ENCODE assay signal across 13 cellular contexts in the genomic region with DNA sequence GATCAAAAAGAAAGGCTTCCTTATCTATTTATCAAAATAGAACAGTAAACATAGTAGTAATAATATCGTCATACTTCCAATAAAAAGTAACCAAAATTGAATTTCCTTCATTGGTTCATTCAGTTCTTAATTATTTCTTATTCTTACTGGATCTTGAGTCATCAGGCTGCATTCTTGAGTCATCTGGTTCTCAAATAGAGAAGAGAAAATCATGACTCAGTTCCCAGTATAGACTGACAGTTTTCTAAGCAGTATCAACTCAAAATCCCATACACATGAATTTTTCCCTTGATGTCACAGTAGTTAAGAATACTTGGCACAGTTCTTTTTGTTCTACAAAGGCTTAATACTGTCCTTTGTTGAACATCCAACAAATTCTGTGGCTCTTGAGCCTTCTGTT.
DNase-seq lines count a peak whose midpoint lies in the region; ATAC-seq and TF ChIP-seq lines count a peak whose summit lies in the region.
"Had no signal": no experiment of that assay in that cellular context is flagged by ENCODE, and none has a peak within 500 bp of the region (broad histone marks: within the 10 kb centered on the region; RNA-seq: fewer than 3 reads in every experiment).

No MANE protein-coding gene starts in this region.

- BruUV-seq in A673 (replicated peaks; lab: Mats Ljungman, UMichigan) = no TSS peak

- POLR2A ChIA-PET in AG04450 (lab: Yijun Ruan, JAX) = no interaction called here
- POLR2A ChIA-PET in A673 (lab: Charles Lee; ENCODE audit: low non-redundant PET) = no interaction called here
- POLR2A ChIA-PET in activated CD8-positive, alpha-beta T cell treated with anti-CD3 and anti-CD28 coated beads, Interleukin-2, amount 10 ng/mL, durations not matched to agents 7 days and 5 days (lab: Charles Lee) = no interaction called here

- no peaks in the 10 kb centered on the region for H3K27me3 Mint-ChIP-seq in activated CD8-positive, alpha-beta T cell treated with anti-CD3 and anti-CD28 coated beads, Interleukin-2, amount 10 ng/mL, durations not matched to agents 7 days and 5 days (ENCODE audit: low read depth)
- H3K27me3 Mint-ChIP-seq: activated naive CD8-positive, alpha-beta T cell had no signal

- CTCF ChIA-PET in AG04450 (lab: Charles Lee) = no interaction called here
- CTCF ChIA-PET in A673 (lab: Charles Lee) = no interaction called here
- CTCF ChIA-PET in activated CD8-positive, alpha-beta T cell treated with anti-CD3 and anti-CD28 coated beads, Interleukin-2, amount 10 ng/mL, durations not matched to agents 7 days and 5 days (lab: Charles Lee) = interaction anchor here (0.8 kb wide), 1 partner anchor 10 kb away, joined by 3 read pairs; no protein-coding TSS in a partner anchor

- no peak overlapping the region for H3K4me3 Mint-ChIP-seq in activated CD8-positive, alpha-beta T cell treated with anti-CD3 and anti-CD28 coated beads, Interleukin-2, amount 10 ng/mL, durations not matched to agents 7 days and 5 days
- H3K4me3 Mint-ChIP-seq: activated naive CD8-positive, alpha-beta T cell had no signal

- H3K36me3 ChIP-seq in A673 (ENCODE audit: insufficient read depth, low read length, poor library complexity, severe bottlenecking) = no peaks in the 10 kb centered on the region
- H3K36me3 ChIP-seq: tibial nerve had no signal

- TF ChIP-seq CTCF in AG04450 (IDR thresholded peaks at IDR 0.05; ENCODE audit: low read depth, low read length) (no peak), HFF-Myc (IDR thresholded peaks at IDR 0.05; ENCODE audit: low read depth, low read length, missing control alignments) (no peak), A673 (conservative IDR thresholded peaks at IDR 0.05; ENCODE audit: low read depth, low read length) (no peak)

- H3K4me3 ChIP-seq in AG04450 (ENCODE audit: low read depth, low read length) (no peak overlapping the region), HFF-Myc (replicated peaks; ENCODE audit: low read depth, low read length) (no peak overlapping the region), A673 (ENCODE audit: low read depth, low read length, poor library complexity, severe bottlenecking) (no peak overlapping the region)
- H3K4me3 ChIP-seq: tibial nerve had no signal

- peak; percentile 23 for DNase-seq in AG04450 (ENCODE audit: low read depth, low spot score)
- DNase-seq in HFF-Myc (ENCODE audit: extremely low read depth, low read depth) = peak; percentile 30
- peak; percentile 76 for DNase-seq in fibroblast of the conjunctiva (ENCODE audit: low read depth)
- no peak for DNase-seq in stimulated activated naive CD4-positive, alpha-beta T cell (lab: John Stamatoyannopoulos, UW)
- DNase-seq in A673 (ENCODE audit: low spot score) = no peak
- DNase-seq in activated CD8-positive, alpha-beta T cell treated with anti-CD3 and anti-CD28 coated beads, Interleukin-2, amount 10 ng/mL, durations not matched to agents 7 days and 5 days = no peak
- DNase-seq: DND-41; effector CD4-positive, alpha-beta T cell had no signal

- H3K27ac Mint-ChIP-seq in activated CD8-positive, alpha-beta T cell treated with anti-CD3 and anti-CD28 coated beads, Interleukin-2, amount 10 ng/mL, durations not matched to agents 7 days and 5 days = no peak overlapping the region
- H3K27ac Mint-ChIP-seq: activated naive CD8-positive, alpha-beta T cell had no signal

- no peaks in the 10 kb centered on the region for H3K27me3 ChIP-seq in AG04450 (ENCODE audit: control insufficient read depth, insufficient read depth, low read length)
- H3K27me3 ChIP-seq in A673 (replicated peaks; ENCODE audit: insufficient read depth, low read depth, low read length, poor library complexity) = no peaks in the 10 kb centered on the region
- H3K27me3 ChIP-seq: tibial nerve had no signal

- no peaks in the 10 kb centered on the region for H3K9me3 Mint-ChIP-seq in activated CD8-positive, alpha-beta T cell treated with anti-CD3 and anti-CD28 coated beads, Interleukin-2, amount 10 ng/mL, durations not matched to agents 7 days and 5 days (ENCODE audit: insufficient read depth)

- H3K36me3 Mint-ChIP-seq in activated CD8-positive, alpha-beta T cell treated with anti-CD3 and anti-CD28 coated beads, Interleukin-2, amount 10 ng/mL, durations not matched to agents 7 days and 5 days (ENCODE audit: low read depth) = no peaks in the 10 kb centered on the region
- H3K36me3 Mint-ChIP-seq: activated naive CD8-positive, alpha-beta T cell had no signal

- intact Hi-C loops in A673 (cut with micrococcal nuclease; ENCODE audit: unreplicated experiment) = no loop called here

- no peaks in the 10 kb centered on the region for H3K4me1 ChIP-seq in A673 (ENCODE audit: insufficient read depth, low read length, poor library complexity, severe bottlenecking)
- H3K4me1 ChIP-seq: tibial nerve had no signal

- H3K9me3 ChIP-seq in AG04450 (ENCODE audit: control insufficient read depth, insufficient read depth, low read length) (no peaks in the 10 kb centered on the region), A673 (ENCODE audit: low read depth, low read length, poor library complexity, severe bottlenecking) (no peaks in the 10 kb centered on the region)
- H3K9me3 ChIP-seq: tibial nerve had no signal

- no peak overlapping the region for H3K27ac ChIP-seq in AG04450 (ENCODE audit: low read depth, low read length)
- no peak overlapping the region for H3K27ac ChIP-seq in A673 (ENCODE audit: low read depth, low read length, poor library complexity, severe bottlenecking)
- H3K27ac ChIP-seq: tibial nerve had no signal

- peak; percentile 83 for ATAC-seq in SK-N-SH treated with all-trans-retinoic acid at 6 μM for 48 hours
- no peak for ATAC-seq in HG03135 (IDR thresholded peaks at IDR 0.05; ENCODE audit: unreplicated experiment)
- ATAC-seq in activated CD8-positive, alpha-beta T cell treated with anti-CD3 and anti-CD28 coated beads, Interleukin-2, amount 10 ng/mL, durations not matched to agents 7 days and 5 days = no peak
- ATAC-seq: Panc1 had no signal

- no peaks in the 10 kb centered on the region for H3K4me1 Mint-ChIP-seq in activated CD8-positive, alpha-beta T cell treated with anti-CD3 and anti-CD28 coated beads, Interleukin-2, amount 10 ng/mL, durations not matched to agents 7 days and 5 days (ENCODE audit: low read depth)

TF ChIP-seq in SK-N-SH treated with all-trans-retinoic acid at 6 μM for 48 hours, 23 proteins besides CTCF, POLR2A, EP300 and RAD21 (continues in another document):
- TF ChIP-seq, protein P1, sequence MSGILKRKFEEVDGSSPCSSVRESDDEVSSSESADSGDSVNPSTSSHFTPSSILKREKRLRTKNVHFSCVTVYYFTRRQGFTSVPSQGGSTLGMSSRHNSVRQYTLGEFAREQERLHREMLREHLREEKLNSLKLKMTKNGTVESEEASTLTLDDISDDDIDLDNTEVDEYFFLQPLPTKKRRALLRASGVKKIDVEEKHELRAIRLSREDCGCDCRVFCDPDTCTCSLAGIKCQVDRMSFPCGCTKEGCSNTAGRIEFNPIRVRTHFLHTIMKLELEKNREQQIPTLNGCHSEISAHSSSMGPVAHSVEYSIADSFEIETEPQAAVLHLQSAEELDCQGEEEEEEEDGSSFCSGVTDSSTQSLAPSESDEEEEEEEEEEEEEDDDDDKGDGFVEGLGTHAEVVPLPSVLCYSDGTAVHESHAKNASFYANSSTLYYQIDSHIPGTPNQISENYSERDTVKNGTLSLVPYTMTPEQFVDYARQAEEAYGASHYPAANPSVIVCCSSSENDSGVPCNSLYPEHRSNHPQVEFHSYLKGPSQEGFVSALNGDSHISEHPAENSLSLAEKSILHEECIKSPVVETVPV (CRISPR knock-in tag; IDR thresholded peaks at IDR 0.05) = no peak
- no peak for TF ChIP-seq PATZ1 (CRISPR knock-in tag; IDR thresholded peaks at IDR 0.05; ENCODE audit: borderline replicate concordance)
- TF ChIP-seq TSHZ2 (CRISPR knock-in tag; IDR thresholded peaks at IDR 0.05) = no peak
- no peak for TF ChIP-seq ZNF565 (CRISPR knock-in tag; conservative IDR thresholded peaks at IDR 0.05; ENCODE audit: low read depth)
- TF ChIP-seq BACH2 (CRISPR knock-in tag; IDR thresholded peaks at IDR 0.05; ENCODE audit: borderline replicate concordance) = no peak
- no peak for TF ChIP-seq ZFP3 (CRISPR knock-in tag; IDR thresholded peaks at IDR 0.05)
- no peak for TF ChIP-seq ESRRG (CRISPR knock-in tag; IDR thresholded peaks at IDR 0.05)
- TF ChIP-seq PPARA (CRISPR knock-in tag; IDR thresholded peaks at IDR 0.05; ENCODE audit: borderline replicate concordance) = no peak

Comparison
In these comparisons a context has a peak if more than half of its experiments do, and no peak if none do; other contexts are left out.
1. DNase-seq: peak in AG04450 (single experiment), HFF-Myc (single experiment) and fibroblast of the conjunctiva (single experiment); none in stimulated activated naive CD4-positive, alpha-beta T cell (0 of 6), A673 (single experiment) and activated CD8-positive, alpha-beta T cell treated with anti-CD3 and anti-CD28 coated beads, Interleukin-2, amount 10 ng/mL, durations not matched to agents 7 days and 5 days (single experiment).